Comparison of ENCODE assay signal across 12 cellular contexts in genomic region chr12:29796823-29797263, GRCh38. TPM values are rescaled to one million over a fixed set of nuclear protein-coding genes. Genes with fewer than 3 reads are reported as not detected.
DNase-seq lines count a peak whose midpoint lies in the region; ATAC-seq, FAIRE-seq and TF ChIP-seq lines count a peak whose summit lies in the region.
"Had no signal": no experiment of that assay in that cellular context is flagged by ENCODE, and none has a peak within 500 bp of the region (broad histone marks: within the 10 kb centered on the region; RNA-seq: fewer than 3 reads in every experiment).

No MANE protein-coding gene starts in this region.

- H3K9me3 ChIP-seq in right lobe of liver (no peaks in the 10 kb centered on the region), HepG2 (ENCODE audit: low read length) (peaks cover 22% of the 10 kb centered on the region), ectodermal cell (ENCODE audit: control insufficient read depth, low read length) (peaks cover 7% of the 10 kb centered on the region), lung (ENCODE audit: control insufficient read depth in 2 of 2, insufficient read depth in 1 of 2, low read length in 1 of 2) (peaks cover 0 to 4% of the 10 kb centered on the region in 2 donors)
- H3K9me3 ChIP-seq: ovary had no signal

- H3K27ac ChIP-seq in right lobe of liver = no peak overlapping the region
- no peak overlapping the region for H3K27ac ChIP-seq in HepG2 (ENCODE audit: extremely low read length, insufficient read depth, low read length)
- H3K27ac ChIP-seq in ectodermal cell (ENCODE audit: insufficient read depth, low read depth, low read length, poor library complexity, severe bottlenecking) = peak overlapping the region; percentile 77
- no peak overlapping the region for H3K27ac ChIP-seq in lung (ENCODE audit: low read depth in 1 of 2, low read length in 1 of 2)
- H3K27ac ChIP-seq: A549 had no signal

- no TSS peak for BruUV-seq in HepG2 (replicated peaks; lab: Mats Ljungman, UMichigan)

- H3K4me2 ChIP-seq in HepG2 (ENCODE audit: low read depth, low read length) = no peak overlapping the region
- H3K4me2 ChIP-seq: A549 had no signal

- no peak for TF ChIP-seq EP300 in HepG2 (IDR thresholded peaks at IDR 0.05; ENCODE audit: low read depth in 2 of 2, low read length in 2 of 2)
- no peak for TF ChIP-seq EP300 in HepG2 (CRISPR knock-in tag; IDR thresholded peaks at IDR 0.05; ENCODE audit: borderline replicate concordance)

- TF ChIP-seq POLR2A in right lobe of liver (IDR thresholded peaks at IDR 0.05) = no peak
- no peak for TF ChIP-seq POLR2A in HepG2 (IDR thresholded peaks at IDR 0.05; ENCODE audit: insufficient read depth in 1 of 2, low read depth in 2 of 2, low read length in 2 of 2)

- TF ChIP-seq CTCF in right lobe of liver (IDR thresholded peaks at IDR 0.05) (no peak), HepG2 (CRISPR knock-in tag; IDR thresholded peaks at IDR 0.05) (no peak), lung (IDR thresholded peaks at IDR 0.05; ENCODE audit: control extremely low read depth, extremely low read depth) (no peak)

- no peaks in the 10 kb centered on the region for H3K27me3 ChIP-seq in right lobe of liver
- no peaks in the 10 kb centered on the region for H3K27me3 ChIP-seq in HepG2 (ENCODE audit: control insufficient read depth in 1 of 2, insufficient read depth in 2 of 2, low read length in 2 of 2)
- H3K27me3 ChIP-seq in ectodermal cell (ENCODE audit: control insufficient read depth, insufficient read depth, low read length, poor library complexity, severe bottlenecking) = no peaks in the 10 kb centered on the region
- no peaks in the 10 kb centered on the region for H3K27me3 ChIP-seq in lung (ENCODE audit: control insufficient read depth, insufficient read depth)
- H3K27me3 ChIP-seq: ovary had no signal

- TF ChIP-seq RAD21 in HepG2 (CRISPR knock-in tag; IDR thresholded peaks at IDR 0.05) = no peak

- no peak for FAIRE-seq in HepG2 (lab: Jason Lieb, UNC)
- FAIRE-seq: A549 had no signal

- no peaks in the 10 kb centered on the region for H4K20me1 ChIP-seq in HepG2 (ENCODE audit: insufficient read depth, low read length)

- ATAC-seq in right lobe of liver (peak in 3 of 4 donors; percentile 56 to 98 (median 71)), HepG2 (no peak), lung (ENCODE audit: insufficient read depth, low FRiP score) (peak; percentile 75), GM19452 (IDR thresholded peaks at IDR 0.05; ENCODE audit: unreplicated experiment) (no peak)
- ATAC-seq: A549; effector memory CD8-positive, alpha-beta T cell had no signal

- H3K4me1 ChIP-seq in right lobe of liver = no peaks in the 10 kb centered on the region
- no peaks in the 10 kb centered on the region for H3K4me1 ChIP-seq in HepG2 (ENCODE audit: insufficient read depth, low read length)
- peaks cover 27% of the 10 kb centered on the region for H3K4me1 ChIP-seq in ectodermal cell (ENCODE audit: control insufficient read depth, insufficient read depth, low read length)
- H3K4me1 ChIP-seq in lung (ENCODE audit: control insufficient read depth in 2 of 2, insufficient read depth in 2 of 2, low read length in 2 of 2) = no peaks in the 10 kb centered on the region
- H3K4me1 ChIP-seq: A549 had no signal

- H3K36me3 ChIP-seq in right lobe of liver (no peaks in the 10 kb centered on the region), HepG2 (replicated peaks in 1 of 2; ENCODE audit: control insufficient read depth in 1 of 2, insufficient read depth in 2 of 2, low read length in 2 of 2) (no peaks in the 10 kb centered on the region), ectodermal cell (ENCODE audit: control insufficient read depth, insufficient read depth, low read length) (no peaks in the 10 kb centered on the region), lung (ENCODE audit: control insufficient read depth in 2 of 2, insufficient read depth in 2 of 2, low read length in 2 of 2) (no peaks in the 10 kb centered on the region)
- H3K36me3 ChIP-seq: ovary had no signal

- DNase-seq in right lobe of liver = no peak
- DNase-seq in HepG2 (ENCODE audit: low spot score) = no peak
- no peak for DNase-seq in lung (ENCODE audit: low spot score)
- DNase-seq in nucleus accumbens (lab: John Stamatoyannopoulos, UW) = no peak
- no peak for DNase-seq in NCI-H2171 treated with DMSO at 0.1 percent for 48 hours (lab: John Stamatoyannopoulos, UW)
- no peak for DNase-seq in NCI-H1105 treated with DMSO at 0.1 percent for 48 hours (lab: John Stamatoyannopoulos, UW)
- DNase-seq: effector memory CD8-positive, alpha-beta T cell; NCI-H1092 treated with DMSO at 0.1 percent for 48 hours had no signal

- 32% methylated on average over 6 of the region's 6 CpGs for WGBS in right lobe of liver (ENCODE audit: insufficient coverage, low coverage, low lambda C conversion rate, missing lambda C conversion rate)
- WGBS in HepG2 (ENCODE audit: low lambda C conversion rate) = 17% methylated on average over 6 of the region's 6 CpGs
- WGBS in ectodermal cell, 2 experiments = 57 to 58% methylated on average over 5 to 6 of the region's 6 CpGs
- WGBS in lung, 2 donors = 56% methylated on average over 6 of the region's 6 CpGs

- intact Hi-C loops in right lobe of liver (cut with DNase I) = no loop called here
- intact Hi-C loops in HepG2 (cut with micrococcal nuclease; ENCODE audit: unreplicated experiment) = no loop called here

- H3K4me3 ChIP-seq in right lobe of liver (no peak overlapping the region), HepG2 (replicated peaks in 1 of 3; ENCODE audit: insufficient read depth in 1 of 3, low read depth in 2 of 3, low read length in 3 of 3) (no peak overlapping the region), ectodermal cell (ENCODE audit: insufficient read depth, low read depth, low read length) (no peak overlapping the region), lung (no peak overlapping the region)
- H3K4me3 ChIP-seq: A549, ovary had no signal

- no peak overlapping the region for H2AFZ ChIP-seq in HepG2 (ENCODE audit: low read length)

- CTCF ChIA-PET in HepG2 (lab: Yijun Ruan, JAX; ENCODE audit: low intra/inter-chr PET ratio, low total read pairs) = no interaction called here

- no peak overlapping the region for H3K9ac ChIP-seq in HepG2 (ENCODE audit: insufficient read depth, low read depth, low read length)

- in situ Hi-C loops in HepG2 (cut with HindIII; ENCODE audit: extremely low pct_ligation_motif_present, low pct_unique_long_range_greater_than_20kb) = no loop called here

- POLR2A ChIA-PET in HepG2 (lab: Yijun Ruan, JAX) = no interaction called here

- H3K79me2 ChIP-seq in HepG2 (ENCODE audit: insufficient read depth, low read length) = no peaks in the 10 kb centered on the region

TF ChIP-seq in HepG2, 621 proteins besides CTCF, POLR2A, EP300 and RAD21:
- TF ChIP-seq IRX3 (CRISPR knock-in tag; IDR thresholded peaks at IDR 0.05; ENCODE audit: borderline replicate concordance, low read depth) = no peak
- TF ChIP-seq ZNF251 (CRISPR knock-in tag; IDR thresholded peaks at IDR 0.05) = no peak

RNA-seq across cellular contexts. Expression of gene TMTC1, which starts 13.1 kb away (rescaled TPM):
- total RNA-seq in right lobe of liver (1 to 10 TPM; 3.0 to 4.2 (median 3.5) TPM), HepG2 (2016; rRNA removed; fragmentation: Illumina TruSeq; extraction: Trizol) (1.4 and 1.8 TPM in 2 replicates), lung (10 to 100 TPM in 1 of 2 donors, 1 to 10 TPM in 1; 4.0 to 33.6 TPM)
- total RNA-seq in HepG2 (2016; cell fraction: cytosol; rRNA removed; fragmentation: Illumina TruSeq; extraction: Trizol; ENCODE audit: low read depth) = 0.35 and 0.71 TPM in 2 replicates
- total RNA-seq in HepG2 (2016; cell fraction: insoluble cytoplasmic fraction; rRNA removed; fragmentation: Illumina TruSeq; extraction: Trizol) = 1.6 and 1.8 TPM in 2 replicates
- 1.00 and 1.1 TPM in 2 replicates for total RNA-seq in HepG2 (2016; cell fraction: membrane; rRNA removed; fragmentation: Illumina TruSeq; extraction: Trizol)
- total RNA-seq in HepG2 (2016; cell fraction: nucleus; rRNA removed; fragmentation: Illumina TruSeq; extraction: Trizol) = 2.6 and 2.8 TPM in 2 replicates
- polyA plus RNA-seq in HepG2 (2011; rRNA removed) (0.69 and 1.1 TPM in 2 replicates), lung (1 to 10 TPM; 3.0 to 8.1 TPM)
- 0.44 and 0.50 TPM in 2 replicates for polyA plus RNA-seq in HepG2 (2011; cell fraction: cytosol; rRNA removed)
- 0.23 and 0.31 TPM in 2 replicates for polyA plus RNA-seq in HepG2 (2011; cell fraction: nucleus; rRNA removed)
- 0.42 and 0.63 TPM in 2 replicates for polyA plus RNA-seq in HepG2 (2012)
- 0.24 and 0.34 TPM in 2 replicates for polyA plus RNA-seq in HepG2 (2016; cell fraction: cytosol; fragmentation: Illumina TruSeq; extraction: Trizol; ENCODE audit: low read depth)
- polyA plus RNA-seq in HepG2 (2016; cell fraction: insoluble cytoplasmic fraction; fragmentation: Illumina TruSeq; extraction: Trizol; ENCODE audit: low read depth) = 0.56 and 1.1 TPM in 2 replicates
- 0.34 and 0.71 TPM in 2 replicates for polyA plus RNA-seq in HepG2 (2016; cell fraction: membrane; fragmentation: Illumina TruSeq; extraction: Trizol; ENCODE audit: low read depth)
- 1.3 and 1.6 TPM in 2 replicates for polyA plus RNA-seq in HepG2 (2016; cell fraction: nucleus; fragmentation: Illumina TruSeq; extraction: Trizol; ENCODE audit: insufficient read depth, low read depth)
- polyA minus RNA-seq in HepG2 (2011; rRNA and poly(A)+ RNA removed; ENCODE audit: low replicate concordance) = 1.0 and 109 TPM in 2 replicates
- polyA minus RNA-seq in HepG2 (2011; cell fraction: cytosol; rRNA and poly(A)+ RNA removed) = 1.1 and 1.4 TPM in 2 replicates
- polyA minus RNA-seq in HepG2 (2011; cell fraction: nucleus; rRNA and poly(A)+ RNA removed) = 1.8 and 3.0 TPM in 2 replicates
- 11.2 TPM for polyA plus RNA-seq in ectodermal cell (2013, experiment 1 of 4)
- polyA plus RNA-seq in ectodermal cell (2013, experiment 2 of 4) = 12.9 TPM
- polyA plus RNA-seq in ectodermal cell (2013, experiment 3 of 4) = 10.1 TPM
- polyA plus RNA-seq in ectodermal cell (2013, experiment 4 of 4) = 10.1 TPM

Comparison
In these comparisons a context has a peak if more than half of its experiments do, and no peak if none do; other contexts are left out.
1. ATAC-seq: peak in right lobe of liver (3 of 4) and lung (single experiment); none in HepG2 (single experiment) and GM19452 (single experiment).